ENCODE assay signal across 1 cellular context in genomic region chr11:43366597-43367121, GRCh38.
TF ChIP-seq lines count a peak whose summit lies in the region.

No MANE protein-coding gene starts in this region.

TF ChIP-seq in K562, 482 proteins besides CTCF, POLR2A, EP300 and RAD21 (continued from another document):
- TF ChIP-seq RREB1 (CRISPR knock-in tag; IDR thresholded peaks at IDR 0.05) (no peak), CBFA2T3 (IDR thresholded peaks at IDR 0.05) (peak; percentile 53), ZNF592 (IDR thresholded peaks at IDR 0.05) (0 out of 2 replicates have a peak, but pooled peaks have one; percentile 22)
